Comparison of ENCODE assay signal across 16 cellular contexts in genomic region chr9:14018061-14018460, GRCh38.
DNase-seq lines count a peak whose midpoint lies in the region; ATAC-seq and TF ChIP-seq lines count a peak whose summit lies in the region.
"Had no signal": no experiment of that assay in that cellular context is flagged by ENCODE, and none has a peak within 500 bp of the region (broad histone marks: within the 10 kb centered on the region; RNA-seq: fewer than 3 reads in every experiment).

No MANE protein-coding gene starts in this region.

- H3K27ac ChIP-seq in foreskin keratinocyte (no peak overlapping the region), esophagus squamous epithelium (no peak overlapping the region)
- H3K27ac ChIP-seq: BLaER1, lower lobe of right lung, testis had no signal

- no peak overlapping the region for H3K4me3 ChIP-seq in MG63
- H3K4me3 ChIP-seq in astrocyte of the spinal cord (ENCODE audit: low read depth, low read length) = no peak overlapping the region
- no peak overlapping the region for H3K4me3 ChIP-seq in esophagus squamous epithelium
- H3K4me3 ChIP-seq: BLaER1, lower lobe of right lung, right atrium auricular region, testis had no signal

- H3K9me3 Mint-ChIP-seq in activated CD4-positive, alpha-beta T cell treated with anti-CD3 and anti-CD28 coated beads, Interleukin-2, amount 10 ng/mL, durations not matched to agents 7 days and 5 days = peaks cover 3% of the 10 kb centered on the region
- H3K9me3 Mint-ChIP-seq: nephron progenitor cell had no signal

- no peak overlapping the region for H3K27ac Mint-ChIP-seq in activated CD4-positive, alpha-beta T cell treated with anti-CD3 and anti-CD28 coated beads, Interleukin-2, amount 10 ng/mL, durations not matched to agents 7 days and 5 days
- H3K27ac Mint-ChIP-seq: nephron progenitor cell had no signal

- H3K36me3 ChIP-seq in MG63 (no peaks in the 10 kb centered on the region), esophagus squamous epithelium (no peaks in the 10 kb centered on the region)
- H3K36me3 ChIP-seq: BLaER1, lower lobe of right lung, right atrium auricular region had no signal

- POLR2A ChIA-PET in activated CD4-positive, alpha-beta T cell treated with anti-CD3 and anti-CD28 coated beads, Interleukin-2, amount 10 ng/mL, durations not matched to agents 7 days and 5 days (lab: Charles Lee) = no interaction called here

- CTCF ChIA-PET in activated CD4-positive, alpha-beta T cell treated with anti-CD3 and anti-CD28 coated beads, Interleukin-2, amount 10 ng/mL, durations not matched to agents 7 days and 5 days (lab: Charles Lee) = no interaction called here

- no peak for TF ChIP-seq POLR2A in esophagus squamous epithelium (IDR thresholded peaks at IDR 0.05)

- H3K4me1 ChIP-seq in foreskin keratinocyte = no peaks in the 10 kb centered on the region
- peaks cover 0 to 9% (median 0%) of the 10 kb centered on the region in 3 donors for H3K4me1 ChIP-seq in esophagus squamous epithelium
- H3K4me1 ChIP-seq: lower lobe of right lung, testis had no signal

- in situ Hi-C loops in astrocyte of the spinal cord (cut with HindIII; ENCODE audit: low sequenced_read_pairs) = no loop called here

- DNase-seq in MG63 (peak; percentile 97), astrocyte of the spinal cord (ENCODE audit: low read depth, low spot score) (peak; percentile 78), foreskin keratinocyte (peak in 1 of 2 donors; percentile 22), stromal cell of bone marrow (ENCODE audit: low read depth) (peak; percentile 26), esophagus squamous epithelium (lab: John Stamatoyannopoulos, UW) (no peak)
- no peak for DNase-seq in activated CD4-positive, alpha-beta T cell treated with anti-CD3 and anti-CD28 coated beads, Interleukin-2, amount 10 ng/mL, durations not matched to agents 7 days and 5 days
- DNase-seq: activated CD4-positive, alpha-beta T cell treated with anti-CD3 and anti-CD28 coated beads, Interleukin-2, amount 50 U/mL, for 48 hours; DMS 273 treated with DMSO at 0.1 percent for 48 hours; KG1; lower lobe of right lung; NCI-H1417 treated with DMSO at 0.1 percent for 48 hours; nephron progenitor cell; testis had no signal

- intact Hi-C loops in esophagus squamous epithelium (cut with DNase I) = no loop called here

- no peaks in the 10 kb centered on the region for H3K4me1 Mint-ChIP-seq in activated CD4-positive, alpha-beta T cell treated with anti-CD3 and anti-CD28 coated beads, Interleukin-2, amount 10 ng/mL, durations not matched to agents 7 days and 5 days

- peaks cover 19% of the 10 kb centered on the region for H3K27me3 ChIP-seq in MG63
- H3K27me3 ChIP-seq in foreskin keratinocyte = no peaks in the 10 kb centered on the region
- no peaks in the 10 kb centered on the region for H3K27me3 ChIP-seq in esophagus squamous epithelium
- H3K27me3 ChIP-seq: BLaER1, right atrium auricular region, testis had no signal

- WGBS in esophagus squamous epithelium, 2 donors = 13% methylated on average over 2 of the region's 2 CpGs

- H3K9me3 ChIP-seq in MG63 (no peaks in the 10 kb centered on the region), esophagus squamous epithelium (no peaks in the 10 kb centered on the region)
- H3K9me3 ChIP-seq: BLaER1, lower lobe of right lung, right atrium auricular region, testis had no signal

- no peak for TF ChIP-seq CTCF in astrocyte of the spinal cord (IDR thresholded peaks at IDR 0.05; ENCODE audit: low read depth, low read length)
- TF ChIP-seq CTCF in foreskin keratinocyte (conservative IDR thresholded peaks at IDR 0.05) = no peak
- no peak for TF ChIP-seq CTCF in esophagus squamous epithelium (IDR thresholded peaks at IDR 0.05)

- H3K36me3 Mint-ChIP-seq in activated CD4-positive, alpha-beta T cell treated with anti-CD3 and anti-CD28 coated beads, Interleukin-2, amount 10 ng/mL, durations not matched to agents 7 days and 5 days (ENCODE audit: low read depth) = no peaks in the 10 kb centered on the region

- no peak overlapping the region for H3K4me3 Mint-ChIP-seq in activated CD4-positive, alpha-beta T cell treated with anti-CD3 and anti-CD28 coated beads, Interleukin-2, amount 10 ng/mL, durations not matched to agents 7 days and 5 days
- H3K4me3 Mint-ChIP-seq: nephron progenitor cell had no signal

- peak; percentile 70 for ATAC-seq in foreskin keratinocyte
- ATAC-seq in GM21723 (IDR thresholded peaks at IDR 0.05; ENCODE audit: unreplicated experiment) = no peak

- H3K27me3 Mint-ChIP-seq in activated CD4-positive, alpha-beta T cell treated with anti-CD3 and anti-CD28 coated beads, Interleukin-2, amount 10 ng/mL, durations not matched to agents 7 days and 5 days = no peaks in the 10 kb centered on the region

Comparison
In these comparisons a context has a peak if more than half of its experiments do, and no peak if none do; other contexts are left out.
1. DNase-seq: peak in MG63 (single experiment), astrocyte of the spinal cord (single experiment) and stromal cell of bone marrow (single experiment); none in activated CD4-positive, alpha-beta T cell treated with anti-CD3 and anti-CD28 coated beads, Interleukin-2, amount 10 ng/mL, durations not matched to agents 7 days and 5 days (single experiment) and esophagus squamous epithelium (single experiment).